ENCODE assay signal across 16 cellular contexts in the genomic region with DNA sequence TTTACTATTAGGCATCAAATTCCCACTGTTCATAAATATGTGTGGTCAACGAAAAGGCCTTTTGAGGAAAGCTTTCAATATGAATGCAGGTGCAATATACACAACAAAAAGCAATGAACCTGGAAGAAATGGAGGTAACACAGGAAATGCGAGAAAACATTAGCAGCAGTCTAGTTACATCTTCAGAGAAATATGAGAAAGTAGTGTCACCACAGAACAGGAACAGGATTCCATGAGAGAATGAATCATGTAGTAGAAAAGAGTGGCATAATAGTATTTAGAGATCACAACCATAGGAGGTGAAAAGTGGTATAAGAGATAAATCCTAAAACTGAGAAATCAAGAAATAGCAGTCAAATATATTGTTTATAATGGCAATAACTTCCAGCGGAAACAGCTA.
"Had no signal": no experiment of that assay in that cellular context is flagged by ENCODE, and none has a peak within 500 bp of the region (broad histone marks: within the 10 kb centered on the region; RNA-seq: fewer than 3 reads in every experiment).

No MANE protein-coding gene starts in this region.

- H3K4me2 ChIP-seq: neural progenitor cell had no signal

- H3K4me1 Mint-ChIP-seq: activated B cell treated with CpG ODN at 0.5 μM for 24 hours had no signal

- H3K4me3 Mint-ChIP-seq: activated B cell treated with CpG ODN at 0.5 μM for 24 hours; activated CD8-positive, alpha-beta T cell treated with anti-CD3 and anti-CD28 coated beads for 36 hours; activated naive CD4-positive, alpha-beta T cell treated with anti-CD3 and anti-CD28 coated beads, Interleukin-2, amount 50 U/mL, for 24 hours; neural progenitor cell had no signal

- H3K4me1 ChIP-seq: left ventricle myocardium inferior, neural progenitor cell, psoas muscle, right lobe of liver, spleen had no signal

- H3K4me3 ChIP-seq: adrenal gland, cardiac muscle cell, left ventricle myocardium inferior, neural progenitor cell, psoas muscle, right lobe of liver, spleen, thoracic aorta had no signal

- H3K36me3 ChIP-seq: adrenal gland, cardiac muscle cell, left ventricle myocardium inferior, neural progenitor cell, right lobe of liver, spleen, thoracic aorta had no signal

- H3K9ac ChIP-seq: neural progenitor cell had no signal

- DNase-seq: activated B cell treated with CpG ODN at 0.5 μM for 24 hours; activated CD4-positive, alpha-beta T cell treated with anti-CD3 and anti-CD28 coated beads for 48 hours; activated CD8-positive, alpha-beta T cell treated with anti-CD3 and anti-CD28 coated beads for 36 hours; activated effector memory CD4-positive, alpha-beta T cell treated with anti-CD3 and anti-CD28 coated beads, Interleukin-2, amount 50 U/mL, for 16 hours; activated T-cell treated with anti-CD3 and anti-CD28 coated beads, Interleukin-2, amount 50 U/mL, for 48 hours; adrenal gland; erythroblast; left ventricle myocardium inferior; mesendoderm; psoas muscle; right lobe of liver; spleen had no signal

- H3K27me3 ChIP-seq: adrenal gland, cardiac muscle cell, neural progenitor cell, right lobe of liver had no signal

- ATAC-seq: activated CD8-positive, alpha-beta T cell treated with anti-CD3 and anti-CD28 coated beads for 36 hours; psoas muscle; right lobe of liver had no signal

- H3K27ac ChIP-seq: adrenal gland, cardiac muscle cell, left ventricle myocardium inferior, neural progenitor cell, psoas muscle, right lobe of liver, spleen, thoracic aorta had no signal

- H3K9me3 ChIP-seq: adrenal gland, left ventricle myocardium inferior, psoas muscle, right lobe of liver, spleen, thoracic aorta had no signal

- H3K36me3 Mint-ChIP-seq: neural progenitor cell had no signal

- H2AFZ ChIP-seq: neural progenitor cell had no signal

- H3K27ac Mint-ChIP-seq: activated B cell treated with CpG ODN at 0.5 μM for 24 hours; activated CD8-positive, alpha-beta T cell treated with anti-CD3 and anti-CD28 coated beads for 36 hours; activated naive CD4-positive, alpha-beta T cell treated with anti-CD3 and anti-CD28 coated beads, Interleukin-2, amount 50 U/mL, for 24 hours; neural progenitor cell had no signal

- H3K9me3 Mint-ChIP-seq: activated B cell treated with CpG ODN at 0.5 μM for 24 hours; activated CD8-positive, alpha-beta T cell treated with anti-CD3 and anti-CD28 coated beads for 36 hours; activated naive CD4-positive, alpha-beta T cell treated with anti-CD3 and anti-CD28 coated beads, Interleukin-2, amount 50 U/mL, for 24 hours; neural progenitor cell had no signal

- H3K27me3 Mint-ChIP-seq: activated CD8-positive, alpha-beta T cell treated with anti-CD3 and anti-CD28 coated beads for 36 hours; activated naive CD4-positive, alpha-beta T cell treated with anti-CD3 and anti-CD28 coated beads, Interleukin-2, amount 50 U/mL, for 24 hours had no signal
